Comparison of ENCODE assay signal across 1 cellular context in the genomic region with DNA sequence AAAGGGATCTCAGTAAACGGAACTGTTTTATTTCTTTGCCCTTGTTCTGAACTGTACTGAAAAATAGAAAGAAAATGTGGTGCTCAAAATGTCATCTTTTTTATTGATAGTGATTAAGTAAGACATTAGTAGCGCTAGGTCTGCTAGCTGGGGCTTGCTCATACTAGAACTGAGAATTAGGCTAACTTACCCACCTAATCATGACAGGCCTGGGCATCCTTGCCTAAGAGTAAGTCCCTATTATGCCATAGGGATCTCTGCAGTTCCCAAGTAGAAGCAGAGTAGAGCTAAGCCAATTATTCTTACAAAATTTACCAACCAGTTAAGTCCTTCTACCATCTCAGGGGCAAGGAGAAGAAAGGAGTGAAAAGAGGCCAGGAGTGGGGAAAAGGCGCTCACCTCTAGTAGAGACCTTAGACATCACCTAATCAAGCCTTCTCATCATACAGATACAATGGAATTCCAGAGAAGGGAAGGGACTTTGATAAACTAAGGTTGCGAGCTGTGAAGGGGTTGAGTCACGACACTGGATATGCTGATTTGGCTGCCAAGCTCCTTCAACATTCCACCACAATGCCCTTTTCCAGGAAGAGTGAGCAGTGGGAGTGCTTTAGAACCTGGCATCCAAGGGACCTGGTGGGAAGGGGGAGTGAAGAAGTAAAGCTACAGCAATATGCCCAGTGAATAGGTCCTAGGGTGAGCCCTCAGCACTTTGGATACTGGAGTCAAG.
TF ChIP-seq lines count a peak whose summit lies in the region.

No MANE protein-coding gene starts in this region.

TF ChIP-seq in HEK293T, 16 proteins besides CTCF, POLR2A, EP300 and RAD21 (continued from another document):
- TF ChIP-seq CTBP1 (IDR thresholded peaks at IDR 0.05; ENCODE audit: borderline replicate concordance), result no peak
